Comparison of ENCODE assay signal across 11 cellular contexts in the genomic region with DNA sequence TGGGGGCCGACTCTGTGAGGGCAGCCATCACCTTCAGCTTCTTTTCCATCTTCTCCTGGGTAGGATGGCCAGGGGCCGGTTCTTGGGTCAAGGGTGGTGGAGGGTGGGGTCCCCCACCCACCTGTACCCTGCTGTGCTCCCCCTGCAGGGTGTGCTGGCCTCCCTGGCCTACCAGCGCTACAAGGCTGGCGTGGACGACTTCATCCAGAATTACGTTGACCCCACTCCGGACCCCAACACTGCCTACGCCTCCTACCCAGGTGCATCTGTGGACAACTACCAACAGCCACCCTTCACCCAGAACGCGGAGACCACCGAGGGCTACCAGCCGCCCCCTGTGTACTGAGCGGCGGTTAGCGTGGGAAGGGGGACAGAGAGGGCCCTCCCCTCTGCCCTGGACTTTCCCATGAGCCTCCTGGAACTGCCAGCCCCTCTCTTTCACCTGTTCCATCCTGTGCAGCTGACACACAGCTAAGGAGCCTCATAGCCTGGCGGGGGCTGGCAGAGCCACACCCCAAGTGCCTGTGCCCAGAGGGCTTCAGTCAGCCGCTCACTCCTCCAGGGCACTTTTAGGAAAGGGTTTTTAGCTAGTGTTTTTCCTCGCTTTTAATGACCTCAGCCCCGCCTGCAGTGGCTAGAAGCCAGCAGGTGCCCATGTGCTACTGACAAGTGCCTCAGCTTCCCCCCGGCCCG. TPM values are rescaled to one million over a fixed set of nuclear protein-coding genes. Genes with fewer than 3 reads are reported as not detected.
DNase-seq lines count a peak whose midpoint lies in the region; ATAC-seq and TF ChIP-seq lines count a peak whose summit lies in the region.
"Not testable (repeated sequence)": the region's sequence is repeated elsewhere in the genome, so short reads cannot be mapped to it uniquely, and the experiment has no call there.
"Had no signal": no experiment of that assay in that cellular context is flagged by ENCODE, and none has a peak within 500 bp of the region (broad histone marks: within the 10 kb centered on the region; RNA-seq: fewer than 3 reads in every experiment).

No MANE protein-coding gene starts in this region.

- peak overlapping the region; percentile 4; the same call in 1 of the 2 replicates for H3K4me3 ChIP-seq in Karpas-422 (ENCODE audit: low read length)
- peak overlapping the region; percentile 32 for H3K4me3 ChIP-seq in coronary artery
- peak overlapping the region; percentile 13 for H3K4me3 ChIP-seq in lower lobe of right lung
- not testable (repeated sequence) for H3K4me3 ChIP-seq in rectal smooth muscle tissue (ENCODE audit: low read length)
- peak overlapping the region in 2 of 4 donors; percentile 10 to 14 for H3K4me3 ChIP-seq in transverse colon

- not testable (repeated sequence) for H3K27me3 ChIP-seq in Karpas-422 (ENCODE audit: low read length); lower lobe of right lung (ENCODE audit: low read depth); rectal smooth muscle tissue (ENCODE audit: control insufficient read depth, insufficient read depth, low read length); transverse colon

- in situ Hi-C loops in Caki2 (cut with HindIII; ENCODE audit: low pct_unique_long_range_greater_than_20kb, low sequenced_read_pairs), result not testable (repeated sequence)
- in situ Hi-C loops in transverse colon (cut with MboI; ENCODE audit: low pct_ligation_motif_present in 1 of 4, low pct_unique_long_range_greater_than_20kb in 1 of 4, low sequenced_read_pairs in 3 of 4), result loop anchor here in 2 of 4 donors (10.0 kb wide), 1 partner anchor 57 kb away; no protein-coding TSS in a partner anchor

- H3K9ac ChIP-seq in Karpas-422 (ENCODE audit: low read length); rectal smooth muscle tissue (ENCODE audit: low read length): not testable (repeated sequence)

- WGBS in transverse colon (ENCODE audit: low coverage in 1 of 2), 2 donors, result 61% methylated on average over 21 of the region's 21 CpGs; no CpG with 5 or more reads in 1 of the 2 donors

- TF ChIP-seq EP300 in transverse colon (IDR thresholded peaks at IDR 0.05; ENCODE audit: low read depth), result not testable (repeated sequence)

- intact Hi-C loops in lower lobe of right lung (cut with DNase I), result loop anchor here (10.0 kb wide), 1 partner anchor 47 kb away; a partner anchor contains a TSS
- intact Hi-C loops in transverse colon (cut with DNase I; ENCODE audit: low total_unique reads), result not testable (repeated sequence)

- not testable (repeated sequence) for H3K36me3 ChIP-seq in Karpas-422 (ENCODE audit: insufficient read depth, low read length); rectal smooth muscle tissue (ENCODE audit: control insufficient read depth, insufficient read depth, low read length); transverse colon
- H3K36me3 ChIP-seq in lower lobe of right lung, result peaks cover 26% of the 10 kb centered on the region

- ATAC-seq in activated T-cell treated with anti-CD3 and anti-CD28 coated beads, Interleukin-2, amount 50 U/mL, for 72 hours (replicated peaks in 1 of 2); lower lobe of right lung: not testable (repeated sequence)

- H3K9me3 ChIP-seq in Karpas-422 (ENCODE audit: low read length); lower lobe of right lung; transverse colon: not testable (repeated sequence)

- H3K27ac Mint-ChIP-seq in activated T-cell treated with anti-CD3 and anti-CD28 coated beads, Interleukin-2, amount 50 U/mL, for 72 hours, result peak overlapping the region; percentile 52

- TF ChIP-seq CTCF in RWPE1 (conservative IDR thresholded peaks at IDR 0.05; ENCODE audit: low read depth); coronary artery (IDR thresholded peaks at IDR 0.05); lower lobe of right lung (IDR thresholded peaks at IDR 0.05); transverse colon (IDR thresholded peaks at IDR 0.05): not testable (repeated sequence)

- not testable (repeated sequence) for H3K79me2 ChIP-seq in Karpas-422 (ENCODE audit: low read length)

- not testable (repeated sequence) for TF ChIP-seq POLR2A in transverse colon (IDR thresholded peaks at IDR 0.05)

- peaks cover 5 to 15% of the 10 kb centered on the region in 2 donors for H3K36me3 Mint-ChIP-seq in activated T-cell treated with anti-CD3 and anti-CD28 coated beads, Interleukin-2, amount 50 U/mL, for 72 hours (ENCODE audit: insufficient read depth in 2 of 2)

- CTCF ChIA-PET in RWPE1 (lab: Yijun Ruan, JAX), result interaction anchor here (0.7 kb wide), 1 partner anchor 129 kb away, joined by 3 read pairs; no protein-coding TSS in a partner anchor

- not testable (repeated sequence) for H3K4me2 ChIP-seq in Karpas-422 (ENCODE audit: low read depth, low read length, poor library complexity, severe bottlenecking)

- not testable (repeated sequence) for H3K27me3 Mint-ChIP-seq in activated T-cell treated with anti-CD3 and anti-CD28 coated beads, Interleukin-2, amount 50 U/mL, for 72 hours (ENCODE audit: low read depth)

- peaks cover 48% of the 10 kb centered on the region for H3K4me1 ChIP-seq in Karpas-422 (ENCODE audit: low read length)
- peaks cover 82% of the 10 kb centered on the region for H3K4me1 ChIP-seq in lower lobe of right lung
- peaks cover 11% of the 10 kb centered on the region for H3K4me1 ChIP-seq in rectal smooth muscle tissue (ENCODE audit: control insufficient read depth, insufficient read depth, low read length)
- peaks cover 65 to 85% (median 77%) of the 10 kb centered on the region in 4 donors for H3K4me1 ChIP-seq in transverse colon

- H3K9me3 Mint-ChIP-seq in activated T-cell treated with anti-CD3 and anti-CD28 coated beads, Interleukin-2, amount 50 U/mL, for 72 hours, result not testable (repeated sequence)

- not testable (repeated sequence) for H3K27ac ChIP-seq in Karpas-422 (ENCODE audit: low read length)
- H3K27ac ChIP-seq in RWPE1, result peak overlapping the region; percentile 67
- H3K27ac ChIP-seq in coronary artery, result peak overlapping the region; percentile 87
- H3K27ac ChIP-seq in lower lobe of right lung, result peak overlapping the region; percentile 85
- H3K27ac ChIP-seq in rectal smooth muscle tissue (ENCODE audit: low read depth, low read length), result peak overlapping the region; percentile 8
- peak overlapping the region; percentile 85 to 95 (median 92) for H3K27ac ChIP-seq in transverse colon

- POLR2A ChIA-PET in RWPE1 (lab: Yijun Ruan, JAX; ENCODE audit: low non-redundant PET), result interaction anchor here (0.7 kb wide), 1 partner anchor 30 kb away, joined by 16 read pairs; no protein-coding TSS in a partner anchor

- peak overlapping the region; percentile 7 to 50 for H3K4me3 Mint-ChIP-seq in activated T-cell treated with anti-CD3 and anti-CD28 coated beads, Interleukin-2, amount 50 U/mL, for 72 hours

- DNase-seq in Caki2 (ENCODE audit: low read depth), result peak; percentile 37
- DNase-seq in Karpas-422; RWPE1 (ENCODE audit: low spot score); activated T-cell treated with anti-CD3 and anti-CD28 coated beads, Interleukin-2, amount 50 U/mL, for 72 hours; coronary artery (ENCODE audit: low spot score); lower lobe of right lung; transverse colon: not testable (repeated sequence)

- peaks cover 52% of the 10 kb centered on the region for H3K4me1 Mint-ChIP-seq in activated T-cell treated with anti-CD3 and anti-CD28 coated beads, Interleukin-2, amount 50 U/mL, for 72 hours (ENCODE audit: low read depth)

- H3K9me2 ChIP-seq in Karpas-422 (replicated peaks; ENCODE audit: insufficient read depth, low read length), result not testable (repeated sequence)

- H4K20me1 ChIP-seq in Karpas-422 (ENCODE audit: insufficient read depth, low read depth, low read length), result peaks cover 17% of the 10 kb centered on the region

- H2AFZ ChIP-seq in Karpas-422 (ENCODE audit: low read length), result not testable (repeated sequence)

RNA-seq across cellular contexts. Expression of a gene that starts 3.4 kb away (rescaled TPM):
- 213 and 286 TPM in 2 replicates for total RNA-seq in Caki2 (2014; rRNA removed; shearing (Covaris generic); ENCODE audit: low replicate concordance)
- total RNA-seq in Karpas-422 (2014; rRNA removed; shearing (Covaris generic); ENCODE audit: low replicate concordance), result 31.9 and 33.6 TPM in 2 replicates
- 10 to 100 TPM; 87.6 to 92.0 TPM for total RNA-seq in activated T-cell treated with anti-CD3 and anti-CD28 coated beads, Interleukin-2, amount 50 U/mL, for 72 hours
- total RNA-seq in lower lobe of right lung, result 217 TPM
- 100 to 1,000 TPM; 102 to 121 (median 106) TPM for total RNA-seq in transverse colon

RNA-seq across cellular contexts. Expression of a gene that starts 15.1 kb away (rescaled TPM):
- total RNA-seq in Caki2 (2014; rRNA removed; shearing (Covaris generic); ENCODE audit: low replicate concordance), result 160 and 213 TPM in 2 replicates
- total RNA-seq in Karpas-422 (2014; rRNA removed; shearing (Covaris generic); ENCODE audit: low replicate concordance), result 22.7 and 48.0 TPM in 2 replicates
- total RNA-seq in activated T-cell treated with anti-CD3 and anti-CD28 coated beads, Interleukin-2, amount 50 U/mL, for 72 hours, result 10 to 100 TPM; 90.6 to 90.9 TPM
- total RNA-seq in lower lobe of right lung, result 6.6 TPM
- total RNA-seq in transverse colon, result 10 to 100 TPM in 1 of 4 donors, 1 to 10 TPM in 3; 7.4 to 27.9 (median 9.4) TPM

RNA-seq across cellular contexts. Expression of a gene that starts 15.4 kb away (rescaled TPM):
- 37.2 and 41.1 TPM in 2 replicates for total RNA-seq in Caki2 (2014; rRNA removed; shearing (Covaris generic); ENCODE audit: low replicate concordance)
- 94.3 and 104 TPM in 2 replicates for total RNA-seq in Karpas-422 (2014; rRNA removed; shearing (Covaris generic); ENCODE audit: low replicate concordance)
- 10 to 100 TPM; 23.1 to 34.1 TPM for total RNA-seq in activated T-cell treated with anti-CD3 and anti-CD28 coated beads, Interleukin-2, amount 50 U/mL, for 72 hours
- total RNA-seq in lower lobe of right lung (38.6 TPM), transverse colon (10 to 100 TPM; 33.7 to 82.4 (median 60.4) TPM)

RNA-seq across cellular contexts. Expression of a gene that starts 25.6 kb away (rescaled TPM):
- not detected in 2 replicates for total RNA-seq in Caki2 (2014; rRNA removed; shearing (Covaris generic); ENCODE audit: low replicate concordance)
- total RNA-seq in Karpas-422 (2014; rRNA removed; shearing (Covaris generic); ENCODE audit: low replicate concordance), result not detected in 2 replicates
- under 1 TPM in 1 of 2 donors, not detected in 1; 0.58 TPM for total RNA-seq in activated T-cell treated with anti-CD3 and anti-CD28 coated beads, Interleukin-2, amount 50 U/mL, for 72 hours
- total RNA-seq in lower lobe of right lung (not detected), transverse colon (not detected)
- total RNA-seq: mesothelial cell of epicardium, PC-9, progenitor cell of endocrine pancreas had no signal

RNA-seq across cellular contexts. Expression of a gene that starts 41.2 kb away (rescaled TPM):
- 0.14 and 0.17 TPM in 2 replicates for total RNA-seq in Caki2 (2014; rRNA removed; shearing (Covaris generic); ENCODE audit: low replicate concordance)
- total RNA-seq in Karpas-422 (2014; rRNA removed; shearing (Covaris generic); ENCODE audit: low replicate concordance), result 57.9 and 113 TPM in 2 replicates
- 100 to 1,000 TPM; 102 to 124 TPM for total RNA-seq in activated T-cell treated with anti-CD3 and anti-CD28 coated beads, Interleukin-2, amount 50 U/mL, for 72 hours
- total RNA-seq in lower lobe of right lung, result 33.8 TPM
- total RNA-seq in transverse colon, result 10 to 100 TPM in 2 of 4 donors, 1 to 10 TPM in 2; 1.2 to 40.8 (median 9.8) TPM
